1 cellular context compared by ENCODE assay signal in the genomic region with DNA sequence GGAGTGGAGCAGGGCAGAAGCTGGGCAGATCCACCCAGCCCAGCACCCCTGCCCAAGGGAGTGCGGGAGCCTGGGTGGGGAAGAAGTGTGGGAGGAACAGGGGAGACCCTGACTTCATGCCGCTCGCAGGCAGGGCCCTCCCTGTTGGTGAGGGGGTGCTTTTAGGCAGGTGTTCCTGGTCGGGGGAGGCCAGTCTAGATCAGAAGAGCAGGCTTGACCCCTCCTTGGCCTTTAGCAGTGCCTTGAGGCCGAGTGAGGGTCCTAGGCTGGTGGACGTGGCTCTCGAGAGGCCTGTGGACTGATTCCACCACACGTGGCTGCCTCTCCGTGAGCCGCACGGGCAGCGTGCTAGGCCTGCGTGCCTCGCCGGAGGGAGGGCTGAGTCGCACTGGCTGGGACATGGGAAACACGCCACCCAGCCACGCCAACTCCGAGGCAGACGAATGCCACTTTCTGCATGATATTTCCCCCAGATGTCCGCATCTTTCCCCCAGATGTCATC.
TF ChIP-seq lines count a peak whose summit lies in the region.

No MANE protein-coding gene starts in this region.

TF ChIP-seq in IMR-90, 13 proteins besides CTCF, POLR2A, EP300 and RAD21:
- TF ChIP-seq, protein P1, sequence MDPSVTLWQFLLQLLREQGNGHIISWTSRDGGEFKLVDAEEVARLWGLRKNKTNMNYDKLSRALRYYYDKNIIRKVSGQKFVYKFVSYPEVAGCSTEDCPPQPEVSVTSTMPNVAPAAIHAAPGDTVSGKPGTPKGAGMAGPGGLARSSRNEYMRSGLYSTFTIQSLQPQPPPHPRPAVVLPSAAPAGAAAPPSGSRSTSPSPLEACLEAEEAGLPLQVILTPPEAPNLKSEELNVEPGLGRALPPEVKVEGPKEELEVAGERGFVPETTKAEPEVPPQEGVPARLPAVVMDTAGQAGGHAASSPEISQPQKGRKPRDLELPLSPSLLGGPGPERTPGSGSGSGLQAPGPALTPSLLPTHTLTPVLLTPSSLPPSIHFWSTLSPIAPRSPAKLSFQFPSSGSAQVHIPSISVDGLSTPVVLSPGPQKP (IDR thresholded peaks at IDR 0.05; ENCODE audit: borderline replicate concordance, low read depth, low read length), result no peak
- TF ChIP-seq RFX5 (IDR thresholded peaks at IDR 0.05; ENCODE audit: low read depth, low read length) (no peak), MAFK (IDR thresholded peaks at IDR 0.05; ENCODE audit: low read depth, low read length) (no peak), CEBPB (IDR thresholded peaks at IDR 0.05; ENCODE audit: low read depth, low read length) (no peak)
